19 cellular contexts compared by ENCODE assay signal in genomic region chr3:57973715-57974477, GRCh38. TPM values are rescaled to one million over a fixed set of nuclear protein-coding genes. Genes with fewer than 3 reads are reported as not detected.
A peak's percentile ranks its signal among the peaks of the same experiment; 100 is the strongest.
DNase-seq lines count a peak whose midpoint lies in the region; ATAC-seq and TF ChIP-seq lines count a peak whose summit lies in the region.
"Had no signal": no experiment of that assay in that cellular context is flagged by ENCODE, and none has a peak within 500 bp of the region (broad histone marks: within the 10 kb centered on the region; RNA-seq: fewer than 3 reads in every experiment).

No MANE protein-coding gene starts in this region.

- no peak for ATAC-seq in lower lobe of right lung
- no peak for ATAC-seq in HG03469 (IDR thresholded peaks at IDR 0.05; ENCODE audit: unreplicated experiment)
- ATAC-seq: naive thymus-derived CD8-positive, alpha-beta T cell; stimulated activated naive B cell treated with anti-CD40 and anti-IgM and Interleukin-4, amounts not matched to agents 10 μg/mL and 1 μg/mL and 100 μg/mL, for 72 hours had no signal

- H3K79me1 ChIP-seq in mesendoderm (ENCODE audit: low read length), result no peaks in the 10 kb centered on the region

- H3K4ac ChIP-seq in mesendoderm (ENCODE audit: low read depth, low read length), result peak overlapping the region; percentile 17

- H3K36me3 Mint-ChIP-seq in HFFc6 (ENCODE audit: low read depth), result no peaks in the 10 kb centered on the region
- H3K36me3 Mint-ChIP-seq: naive thymus-derived CD8-positive, alpha-beta T cell; stimulated activated naive B cell treated with anti-CD40 and anti-IgM and Interleukin-4, amounts not matched to agents 10 μg/mL and 1 μg/mL and 100 μg/mL, for 72 hours had no signal

- no peak overlapping the region for H2BK15ac ChIP-seq in mesendoderm (replicated peaks; ENCODE audit: low read depth)

- no peak overlapping the region for H3K18ac ChIP-seq in mesendoderm (ENCODE audit: low read length)

- no peak overlapping the region for H3K4me2 ChIP-seq in mesendoderm (ENCODE audit: low read length)
- H3K4me2 ChIP-seq: KMS-11 had no signal

- H3K27ac ChIP-seq in VCaP (peak overlapping the region; percentile 100), mesendoderm (ENCODE audit: low read depth, low read length) (no peak overlapping the region), transverse colon (peak overlapping the region; percentile 82 to 91 (median 86)), lower lobe of right lung (no peak overlapping the region)
- H3K27ac ChIP-seq: KMS-11, tibial artery had no signal

- H3K27me3 Mint-ChIP-seq in HFFc6 (ENCODE audit: insufficient read depth), result no peaks in the 10 kb centered on the region

- H2BK5ac ChIP-seq in mesendoderm (ENCODE audit: low read length), result no peak overlapping the region

- in situ Hi-C loops in transverse colon (cut with MboI; ENCODE audit: low pct_ligation_motif_present in 1 of 4, low pct_unique_long_range_greater_than_20kb in 1 of 4, low sequenced_read_pairs in 3 of 4), result no loop called here

- H3K9me3 Mint-ChIP-seq in HFFc6, result no peaks in the 10 kb centered on the region
- H3K9me3 Mint-ChIP-seq: dendritic cell treated with granulocyte-macrophage colony-stimulating factor and Interleukin-4, amounts not matched to agents 40 ng/mL and 50 ng/mL, for 4 days; naive thymus-derived CD8-positive, alpha-beta T cell; stimulated activated naive B cell treated with anti-CD40 and anti-IgM and Interleukin-4, amounts not matched to agents 10 μg/mL and 1 μg/mL and 100 μg/mL, for 72 hours had no signal

- H3K36me3 ChIP-seq in mesendoderm (ENCODE audit: control insufficient read depth, insufficient read depth, low read length), result no peaks in the 10 kb centered on the region
- no peaks in the 10 kb centered on the region for H3K36me3 ChIP-seq in transverse colon
- H3K36me3 ChIP-seq in lower lobe of right lung, result no peaks in the 10 kb centered on the region
- H3K36me3 ChIP-seq: adrenal gland, tibial artery had no signal

- H3K9ac ChIP-seq in mesendoderm (ENCODE audit: low read length), result no peak overlapping the region
- H3K9ac ChIP-seq: KMS-11 had no signal

- H3K9me3 ChIP-seq in transverse colon (no peaks in the 10 kb centered on the region), lower lobe of right lung (no peaks in the 10 kb centered on the region)
- H3K9me3 ChIP-seq: adrenal gland, tibial artery had no signal

- peak overlapping the region; percentile 88 for H3K27ac Mint-ChIP-seq in HFFc6
- H3K27ac Mint-ChIP-seq: stimulated activated naive B cell treated with anti-CD40 and anti-IgM and Interleukin-4, amounts not matched to agents 10 μg/mL and 1 μg/mL and 100 μg/mL, for 72 hours had no signal

- WGBS in mesendoderm (ENCODE audit: extremely low coverage, insufficient coverage, low lambda C conversion rate), result no CpG with 5 or more reads among the region's 13 CpGs
- WGBS in transverse colon (ENCODE audit: low coverage in 1 of 2), 2 donors, result 87 to 90% methylated on average over 7 to 13 of the region's 13 CpGs

- TF ChIP-seq CTCF in HFFc6 (IDR thresholded peaks at IDR 0.05), result no peak
- no peak for TF ChIP-seq CTCF in VCaP (conservative IDR thresholded peaks at IDR 0.05)
- TF ChIP-seq CTCF in transverse colon (IDR thresholded peaks at IDR 0.05), result no peak
- no peak for TF ChIP-seq CTCF in lower lobe of right lung (IDR thresholded peaks at IDR 0.05)

- TF ChIP-seq EP300 in transverse colon (IDR thresholded peaks at IDR 0.05; ENCODE audit: low read depth), result no peak

- peak; percentile 15 for TF ChIP-seq POLR2A in transverse colon (IDR thresholded peaks at IDR 0.05)

- H4K5ac ChIP-seq in mesendoderm (ENCODE audit: low read length), result no peak overlapping the region

- H2BK120ac ChIP-seq in mesendoderm (ENCODE audit: low read depth, low read length), result no peak overlapping the region

- H3K4me1 Mint-ChIP-seq in HFFc6 (ENCODE audit: low read depth), result peaks cover 73% of the 10 kb centered on the region

- intact Hi-C loops in transverse colon (cut with DNase I; ENCODE audit: low total_unique reads), result no loop called here
- intact Hi-C loops in lower lobe of right lung (cut with DNase I), result no loop called here

- H3K4me3 Mint-ChIP-seq in HFFc6, result no peak overlapping the region
- H3K4me3 Mint-ChIP-seq: dendritic cell treated with granulocyte-macrophage colony-stimulating factor and Interleukin-4, amounts not matched to agents 40 ng/mL and 50 ng/mL, for 4 days; naive thymus-derived CD8-positive, alpha-beta T cell; stimulated activated naive B cell treated with anti-CD40 and anti-IgM and Interleukin-4, amounts not matched to agents 10 μg/mL and 1 μg/mL and 100 μg/mL, for 72 hours had no signal

- H3K4me1 ChIP-seq in mesendoderm (ENCODE audit: control insufficient read depth, low read depth, low read length), result peaks cover 3% of the 10 kb centered on the region
- H3K4me1 ChIP-seq in transverse colon, result peaks cover 7 to 93% (median 70%) of the 10 kb centered on the region in 4 donors
- peaks cover 31% of the 10 kb centered on the region for H3K4me1 ChIP-seq in lower lobe of right lung

- no peaks in the 10 kb centered on the region for H3K79me2 ChIP-seq in mesendoderm (ENCODE audit: control insufficient read depth, insufficient read depth, low read length)

- H3K56ac ChIP-seq in mesendoderm (ENCODE audit: low read length), result no peak overlapping the region

- no peak for DNase-seq in HFFc6
- DNase-seq in mesendoderm, result no peak
- no peak for DNase-seq in transverse colon
- no peak for DNase-seq in lower lobe of right lung
- no peak for DNase-seq in AML-193 (lab: John Stamatoyannopoulos, UW)
- DNase-seq: activated CD4-positive, alpha-beta T cell treated with anti-CD3 and anti-CD28 coated beads, Interleukin-2, amount 50 U/mL, for 4 hours; naive thymus-derived CD8-positive, alpha-beta T cell; NCI-H1694 treated with DMSO at 0.1 percent for 48 hours; NCI-H748 treated with DMSO at 0.1 percent for 48 hours; SIG-M5; stimulated activated CD4-positive, alpha-beta T cell treated with anti-CD3 and anti-CD28 coated beads, Interleukin-1b, Interleukin-23, amount 100 ng/mL, for 48 hours; stimulated activated naive B cell treated with anti-CD40 and anti-IgM and Interleukin-4, amounts not matched to agents 10 μg/mL and 1 μg/mL and 100 μg/mL, for 72 hours; tibial artery had no signal

- H4K8ac ChIP-seq in mesendoderm (ENCODE audit: low read depth, low read length), result no peak overlapping the region

- H3K23ac ChIP-seq in mesendoderm (ENCODE audit: low read length), result no peak overlapping the region

- H3K4me3 ChIP-seq in mesendoderm (ENCODE audit: low read length), result no peak overlapping the region
- H3K4me3 ChIP-seq in transverse colon, result no peak overlapping the region
- no peak overlapping the region for H3K4me3 ChIP-seq in lower lobe of right lung
- H3K4me3 ChIP-seq: adrenal gland, lung, tibial artery had no signal

- H3K27me3 ChIP-seq in mesendoderm (ENCODE audit: insufficient read depth, low read length, poor library complexity) (no peaks in the 10 kb centered on the region), transverse colon (no peaks in the 10 kb centered on the region), lower lobe of right lung (ENCODE audit: low read depth) (no peaks in the 10 kb centered on the region)
- H3K27me3 ChIP-seq: adrenal gland, tibial artery had no signal

- H2AK5ac ChIP-seq in mesendoderm (ENCODE audit: low read length), result no peak overlapping the region

RNA-seq across cellular contexts. Expression of gene FLNB, which starts 34.3 kb away (rescaled TPM):
- 100 to 1,000 TPM in 3 of 6 experiments, 10 to 100 TPM in 3; 93.8 to 117 (median 98.7) TPM for total RNA-seq in HFFc6 (2021; fragmentation: NEBNext Ultra II Directional; extraction: Animal tissue kit (Norgen Biotek cat#: 25700))
- polyA plus RNA-seq in mesendoderm (2013, experiment 1 of 2), result 26.8 TPM
- polyA plus RNA-seq in mesendoderm (2013, experiment 2 of 2), result 26.5 TPM
- 100 to 1,000 TPM; 282 to 707 (median 563) TPM for total RNA-seq in transverse colon
- total RNA-seq in lower lobe of right lung, result 83.3 TPM

Comparison
In these comparisons a context has a peak if more than half of its experiments do, and no peak if none do; other contexts are left out.
1. H3K27ac ChIP-seq: peak in VCaP (single experiment) and transverse colon (4 of 4); none in mesendoderm (single experiment) and lower lobe of right lung (single experiment).